ENCODE assay signal across 8 cellular contexts in the genomic region with DNA sequence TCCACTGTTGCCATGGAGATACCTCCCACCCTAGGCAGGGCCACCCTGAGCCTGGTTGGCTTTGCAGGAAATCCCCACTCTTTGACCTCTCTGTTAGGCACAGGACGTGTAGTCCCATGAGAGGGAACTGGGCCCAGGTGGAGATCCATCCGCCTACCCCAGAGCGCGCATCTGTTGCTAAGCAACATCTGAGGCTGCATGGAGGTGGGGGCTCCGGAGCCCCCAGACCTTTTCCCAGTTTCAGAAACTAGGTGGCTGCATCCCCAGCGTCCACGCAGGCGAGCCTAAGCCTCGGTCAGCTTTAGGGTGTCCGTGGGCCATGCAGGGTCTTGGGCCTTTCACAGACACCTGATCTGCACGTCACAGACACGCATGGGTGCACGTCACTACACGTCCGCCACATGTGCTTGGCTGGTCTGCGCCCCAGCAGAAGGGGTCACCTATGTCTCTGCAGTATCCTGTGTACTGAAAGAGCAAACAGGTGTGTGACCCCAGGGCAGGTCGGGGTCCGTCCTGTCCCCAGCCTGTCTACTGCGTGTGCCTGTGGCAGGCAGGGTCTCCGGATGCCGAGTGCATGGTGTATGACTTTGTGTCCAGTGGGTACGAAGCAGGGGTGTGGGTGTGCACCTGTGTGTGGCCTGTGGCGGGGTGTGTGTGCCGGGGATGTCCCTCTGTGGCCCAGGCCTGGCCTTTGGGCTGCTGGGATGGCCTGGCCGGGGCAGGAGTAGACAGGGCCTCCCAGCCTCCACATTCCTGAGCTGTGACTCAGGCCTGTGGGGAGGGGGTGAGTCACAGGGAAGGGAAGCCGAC. TPM values are rescaled to one million over a fixed set of nuclear protein-coding genes. Genes with fewer than 3 reads are reported as not detected.
DNase-seq lines count a peak whose midpoint lies in the region; ATAC-seq and TF ChIP-seq lines count a peak whose summit lies in the region.

No MANE protein-coding gene starts in this region.

- H3K4me1 ChIP-seq in muscle layer of colon (ENCODE audit: insufficient read depth, low read length): peaks cover 49% of the 10 kb centered on the region

- no peak overlapping the region for H3K9ac ChIP-seq in muscle layer of colon (ENCODE audit: low read length)

- no peak for ATAC-seq in GM19035 (IDR thresholded peaks at IDR 0.05; ENCODE audit: unreplicated experiment)

- no peaks in the 10 kb centered on the region for H3K27me3 ChIP-seq in muscle layer of colon (ENCODE audit: control insufficient read depth in 1 of 2, insufficient read depth in 2 of 2, low read length in 2 of 2)

- DNase-seq in GM04504 (ENCODE audit: low read depth): peak; percentile 87
- DNase-seq in ecto neural progenitor cell (ENCODE audit: low spot score): peak; percentile 86
- DNase-seq in NK-92 treated with Interleukin-12 subunit alpha and Interleukin-12 subunit beta, amount 100 ng/mL, for 24 hours (lab: John Stamatoyannopoulos, UW): no peak
- no peak for DNase-seq in NCI-H446 treated with DMSO at 0.1 percent for 48 hours (lab: John Stamatoyannopoulos, UW)
- no peak for DNase-seq in cerebellar nuclear complex (lab: John Stamatoyannopoulos, UW)

- peak overlapping the region; percentile 93 for H3K27ac ChIP-seq in muscle layer of colon (ENCODE audit: low read depth, low read length)

- H3K4me3 ChIP-seq in muscle layer of colon (ENCODE audit: low read depth in 1 of 2, low read length in 2 of 2): no peak overlapping the region

- no peaks in the 10 kb centered on the region for H3K36me3 ChIP-seq in muscle layer of colon (ENCODE audit: insufficient read depth, low read length)

- H3K9me3 ChIP-seq in muscle layer of colon (ENCODE audit: low read length): no peaks in the 10 kb centered on the region

TF ChIP-seq in PFSK-1, 5 proteins besides CTCF, POLR2A, EP300 and RAD21:
- TF ChIP-seq SIN3A (IDR thresholded peaks at IDR 0.05; ENCODE audit: borderline replicate concordance, insufficient read depth, low read length) (peak; percentile 41; the same call in 1 of the 2 replicates), POLR2AphosphoS5 (IDR thresholded peaks at IDR 0.05; ENCODE audit: low read depth, low read length) (no peak; the same call in 1 of the 2 replicates)

RNA-seq across cellular contexts. Expression of gene CIRBP, which starts 4.1 kb away (rescaled TPM):
- polyA plus RNA-seq in PFSK-1 (2012; ENCODE audit: insufficient read length, low read depth): 430 TPM

RNA-seq across cellular contexts. Expression of gene FAM174C, which starts 10.3 kb away (rescaled TPM):
- polyA plus RNA-seq in PFSK-1 (2012; ENCODE audit: insufficient read length, low read depth): 141 TPM

RNA-seq across cellular contexts. Expression of gene MIDN, which starts 16.6 kb away (rescaled TPM):
- 102 TPM for polyA plus RNA-seq in PFSK-1 (2012; ENCODE audit: insufficient read length, low read depth)

RNA-seq across cellular contexts. Expression of gene EFNA2, which starts 20.7 kb away (rescaled TPM):
- 13.1 TPM for polyA plus RNA-seq in PFSK-1 (2012; ENCODE audit: insufficient read length, low read depth)

RNA-seq across cellular contexts. Expression of gene ATP5F1D, which starts 23.5 kb away (rescaled TPM):
- polyA plus RNA-seq in PFSK-1 (2012; ENCODE audit: insufficient read length, low read depth): 582 TPM

Comparison
In these comparisons a context has a peak if more than half of its experiments do, and no peak if none do; other contexts are left out.
1. DNase-seq: peak in GM04504 (single experiment) and ecto neural progenitor cell (single experiment); none in NK-92 treated with Interleukin-12 subunit alpha and Interleukin-12 subunit beta, amount 100 ng/mL, for 24 hours (single experiment), NCI-H446 treated with DMSO at 0.1 percent for 48 hours (single experiment) and cerebellar nuclear complex (0 of 2).